ENCODE assay signal across 1 cellular context in the genomic region with DNA sequence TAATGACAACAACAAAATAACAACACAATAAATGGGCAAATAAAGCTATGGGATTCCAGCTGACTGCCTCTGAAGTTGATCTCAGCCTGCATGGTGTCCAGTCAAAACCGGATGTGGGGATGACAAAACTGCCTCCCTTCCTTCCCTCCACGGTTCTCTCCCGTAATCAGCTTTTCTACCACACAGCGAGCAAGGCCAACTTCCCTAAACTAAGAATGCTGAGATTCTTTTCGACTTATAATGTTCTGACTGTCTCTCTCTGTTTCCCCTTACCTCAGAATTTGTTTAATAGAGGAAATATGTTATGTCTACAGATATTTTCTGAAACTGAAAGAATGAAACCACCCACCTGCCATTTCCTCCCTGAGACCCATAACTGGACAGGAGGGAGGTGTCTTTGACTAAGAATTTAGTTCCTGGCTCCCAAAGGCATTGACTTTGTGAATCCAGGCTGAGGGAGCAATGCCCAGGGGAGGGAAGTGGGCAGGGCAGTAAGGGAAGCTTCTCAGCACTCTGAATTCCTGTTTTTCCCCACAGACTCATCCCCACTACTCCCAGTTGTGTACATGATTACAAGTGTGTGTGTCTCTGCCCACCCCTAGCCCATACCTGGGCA.
TF ChIP-seq lines count a peak whose summit lies in the region.

No MANE protein-coding gene starts in this region.

TF ChIP-seq in GM12878, 131 proteins besides CTCF, POLR2A, EP300 and RAD21 (continued from another document and continues in another):
- TF ChIP-seq, protein P1, sequence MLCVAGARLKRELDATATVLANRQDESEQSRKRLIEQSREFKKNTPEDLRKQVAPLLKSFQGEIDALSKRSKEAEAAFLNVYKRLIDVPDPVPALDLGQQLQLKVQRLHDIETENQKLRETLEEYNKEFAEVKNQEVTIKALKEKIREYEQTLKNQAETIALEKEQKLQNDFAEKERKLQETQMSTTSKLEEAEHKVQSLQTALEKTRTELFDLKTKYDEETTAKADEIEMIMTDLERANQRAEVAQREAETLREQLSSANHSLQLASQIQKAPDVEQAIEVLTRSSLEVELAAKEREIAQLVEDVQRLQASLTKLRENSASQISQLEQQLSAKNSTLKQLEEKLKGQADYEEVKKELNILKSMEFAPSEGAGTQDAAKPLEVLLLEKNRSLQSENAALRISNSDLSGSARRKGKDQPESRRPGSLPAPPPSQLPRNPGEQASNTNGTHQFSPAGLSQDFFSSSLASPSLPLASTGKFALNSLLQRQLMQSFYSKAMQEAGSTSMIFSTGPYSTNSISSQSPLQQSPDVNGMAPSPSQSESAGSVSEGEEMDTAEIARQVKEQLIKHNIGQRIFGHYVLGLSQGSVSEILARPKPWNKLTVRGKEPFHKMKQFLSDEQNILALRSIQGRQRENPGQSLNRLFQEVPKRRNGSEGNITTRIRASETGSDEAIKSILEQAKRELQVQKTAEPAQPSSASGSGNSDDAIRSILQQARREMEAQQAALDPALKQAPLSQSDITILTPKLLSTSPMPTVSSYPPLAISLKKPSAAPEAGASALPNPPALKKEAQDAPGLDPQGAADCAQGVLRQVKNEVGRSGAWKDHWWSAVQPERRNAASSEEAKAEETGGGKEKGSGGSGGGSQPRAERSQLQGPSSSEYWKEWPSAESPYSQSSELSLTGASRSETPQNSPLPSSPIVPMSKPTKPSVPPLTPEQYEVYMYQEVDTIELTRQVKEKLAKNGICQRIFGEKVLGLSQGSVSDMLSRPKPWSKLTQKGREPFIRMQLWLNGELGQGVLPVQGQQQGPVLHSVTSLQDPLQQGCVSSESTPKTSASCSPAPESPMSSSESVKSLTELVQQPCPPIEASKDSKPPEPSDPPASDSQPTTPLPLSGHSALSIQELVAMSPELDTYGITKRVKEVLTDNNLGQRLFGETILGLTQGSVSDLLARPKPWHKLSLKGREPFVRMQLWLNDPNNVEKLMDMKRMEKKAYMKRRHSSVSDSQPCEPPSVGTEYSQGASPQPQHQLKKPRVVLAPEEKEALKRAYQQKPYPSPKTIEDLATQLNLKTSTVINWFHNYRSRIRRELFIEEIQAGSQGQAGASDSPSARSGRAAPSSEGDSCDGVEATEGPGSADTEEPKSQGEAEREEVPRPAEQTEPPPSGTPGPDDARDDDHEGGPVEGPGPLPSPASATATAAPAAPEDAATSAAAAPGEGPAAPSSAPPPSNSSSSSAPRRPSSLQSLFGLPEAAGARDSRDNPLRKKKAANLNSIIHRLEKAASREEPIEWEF (IDR thresholded peaks at IDR 0.05; ENCODE audit: insufficient replicate concordance, low read depth, low read length): no peak
- TF ChIP-seq, protein P2, sequence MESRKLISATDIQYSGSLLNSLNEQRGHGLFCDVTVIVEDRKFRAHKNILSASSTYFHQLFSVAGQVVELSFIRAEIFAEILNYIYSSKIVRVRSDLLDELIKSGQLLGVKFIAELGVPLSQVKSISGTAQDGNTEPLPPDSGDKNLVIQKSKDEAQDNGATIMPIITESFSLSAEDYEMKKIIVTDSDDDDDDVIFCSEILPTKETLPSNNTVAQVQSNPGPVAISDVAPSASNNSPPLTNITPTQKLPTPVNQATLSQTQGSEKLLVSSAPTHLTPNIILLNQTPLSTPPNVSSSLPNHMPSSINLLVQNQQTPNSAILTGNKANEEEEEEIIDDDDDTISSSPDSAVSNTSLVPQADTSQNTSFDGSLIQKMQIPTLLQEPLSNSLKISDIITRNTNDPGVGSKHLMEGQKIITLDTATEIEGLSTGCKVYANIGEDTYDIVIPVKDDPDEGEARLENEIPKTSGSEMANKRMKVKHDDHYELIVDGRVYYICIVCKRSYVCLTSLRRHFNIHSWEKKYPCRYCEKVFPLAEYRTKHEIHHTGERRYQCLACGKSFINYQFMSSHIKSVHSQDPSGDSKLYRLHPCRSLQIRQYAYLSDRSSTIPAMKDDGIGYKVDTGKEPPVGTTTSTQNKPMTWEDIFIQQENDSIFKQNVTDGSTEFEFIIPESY (IDR thresholded peaks at IDR 0.05): no peak
- TF ChIP-seq SIX5 (IDR thresholded peaks at IDR 0.05; ENCODE audit: low read depth, low read length, severe bottlenecking) (no peak), RFX5 (IDR thresholded peaks at IDR 0.05; ENCODE audit: low read depth, low read length) (no peak), TARDBP (IDR thresholded peaks at IDR 0.05; ENCODE audit: borderline replicate concordance) (no peak; the same call in 1 of the 2 replicates), RAD51 (IDR thresholded peaks at IDR 0.05) (no peak), POLR2AphosphoS5 (IDR thresholded peaks at IDR 0.05; ENCODE audit: low read length) (peak; percentile 93), PAX5 (IDR thresholded peaks at IDR 0.05; ENCODE audit: borderline replicate concordance, low read depth, low read length) (peak; percentile 60; the same call in 1 of the 2 replicates), ATF7 (IDR thresholded peaks at IDR 0.05; ENCODE audit: low read depth) (peak; percentile 92), SREBF1 (IDR thresholded peaks at IDR 0.05; ENCODE audit: low read length) (no peak), RELA (IDR thresholded peaks at IDR 0.05; ENCODE audit: borderline replicate concordance, partially characterized antibody) (no peak), RUNX3 (IDR thresholded peaks at IDR 0.05; ENCODE audit: low read length) (peak; percentile 91), CHD1 (IDR thresholded peaks at IDR 0.05; ENCODE audit: low read depth, low read length) (no peak), TCF7 (IDR thresholded peaks at IDR 0.05; ENCODE audit: borderline replicate concordance) (no peak), FOS (IDR thresholded peaks at IDR 0.05; ENCODE audit: borderline replicate concordance, extremely low read depth, insufficient read length) (no peak), PAX8 (IDR thresholded peaks at IDR 0.05) (no peak), SMAD5 (IDR thresholded peaks at IDR 0.05; ENCODE audit: low read depth) (no peak; the same call in 1 of the 2 replicates), IKZF1 (conservative IDR thresholded peaks at IDR 0.05) (peak; percentile 95), HCFC1 (IDR thresholded peaks at IDR 0.05; ENCODE audit: low read length) (no peak), MTA2 (IDR thresholded peaks at IDR 0.05; ENCODE audit: low read depth) (peak; percentile 83), TAF1 (IDR thresholded peaks at IDR 0.05; ENCODE audit: borderline replicate concordance, low read depth, low read length) (peak; percentile 43; the same call in 1 of the 2 replicates), KAT2A (conservative IDR thresholded peaks at IDR 0.05; ENCODE audit: control insufficient read depth, low read depth, low read length) (no peak), CBFB (IDR thresholded peaks at IDR 0.05; ENCODE audit: low read depth) (peak; percentile 51), FOXK2 (IDR thresholded peaks at IDR 0.05) (no peak), ESRRA (IDR thresholded peaks at IDR 0.05; ENCODE audit: low read length) (no peak), RCOR1 (conservative IDR thresholded peaks at IDR 0.05; ENCODE audit: low read depth, low read length) (no peak; the same call in 1 of the 2 replicates)
- TF ChIP-seq, protein P3, sequence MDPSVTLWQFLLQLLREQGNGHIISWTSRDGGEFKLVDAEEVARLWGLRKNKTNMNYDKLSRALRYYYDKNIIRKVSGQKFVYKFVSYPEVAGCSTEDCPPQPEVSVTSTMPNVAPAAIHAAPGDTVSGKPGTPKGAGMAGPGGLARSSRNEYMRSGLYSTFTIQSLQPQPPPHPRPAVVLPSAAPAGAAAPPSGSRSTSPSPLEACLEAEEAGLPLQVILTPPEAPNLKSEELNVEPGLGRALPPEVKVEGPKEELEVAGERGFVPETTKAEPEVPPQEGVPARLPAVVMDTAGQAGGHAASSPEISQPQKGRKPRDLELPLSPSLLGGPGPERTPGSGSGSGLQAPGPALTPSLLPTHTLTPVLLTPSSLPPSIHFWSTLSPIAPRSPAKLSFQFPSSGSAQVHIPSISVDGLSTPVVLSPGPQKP (IDR thresholded peaks at IDR 0.05; ENCODE audit: low read depth, low read length): no peak; the same call in 1 of the 2 replicates
- TF ChIP-seq, protein P4, sequence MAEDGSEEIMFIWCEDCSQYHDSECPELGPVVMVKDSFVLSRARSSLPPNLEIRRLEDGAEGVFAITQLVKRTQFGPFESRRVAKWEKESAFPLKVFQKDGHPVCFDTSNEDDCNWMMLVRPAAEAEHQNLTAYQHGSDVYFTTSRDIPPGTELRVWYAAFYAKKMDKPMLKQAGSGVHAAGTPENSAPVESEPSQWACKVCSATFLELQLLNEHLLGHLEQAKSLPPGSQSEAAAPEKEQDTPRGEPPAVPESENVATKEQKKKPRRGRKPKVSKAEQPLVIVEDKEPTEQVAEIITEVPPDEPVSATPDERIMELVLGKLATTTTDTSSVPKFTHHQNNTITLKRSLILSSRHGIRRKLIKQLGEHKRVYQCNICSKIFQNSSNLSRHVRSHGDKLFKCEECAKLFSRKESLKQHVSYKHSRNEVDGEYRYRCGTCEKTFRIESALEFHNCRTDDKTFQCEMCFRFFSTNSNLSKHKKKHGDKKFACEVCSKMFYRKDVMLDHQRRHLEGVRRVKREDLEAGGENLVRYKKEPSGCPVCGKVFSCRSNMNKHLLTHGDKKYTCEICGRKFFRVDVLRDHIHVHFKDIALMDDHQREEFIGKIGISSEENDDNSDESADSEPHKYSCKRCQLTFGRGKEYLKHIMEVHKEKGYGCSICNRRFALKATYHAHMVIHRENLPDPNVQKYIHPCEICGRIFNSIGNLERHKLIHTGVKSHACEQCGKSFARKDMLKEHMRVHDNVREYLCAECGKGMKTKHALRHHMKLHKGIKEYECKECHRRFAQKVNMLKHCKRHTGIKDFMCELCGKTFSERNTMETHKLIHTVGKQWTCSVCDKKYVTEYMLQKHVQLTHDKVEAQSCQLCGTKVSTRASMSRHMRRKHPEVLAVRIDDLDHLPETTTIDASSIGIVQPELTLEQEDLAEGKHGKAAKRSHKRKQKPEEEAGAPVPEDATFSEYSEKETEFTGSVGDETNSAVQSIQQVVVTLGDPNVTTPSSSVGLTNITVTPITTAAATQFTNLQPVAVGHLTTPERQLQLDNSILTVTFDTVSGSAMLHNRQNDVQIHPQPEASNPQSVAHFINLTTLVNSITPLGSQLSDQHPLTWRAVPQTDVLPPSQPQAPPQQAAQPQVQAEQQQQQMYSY (CRISPR knock-in tag; IDR thresholded peaks at IDR 0.05): no peak
- TF ChIP-seq, protein P5, sequence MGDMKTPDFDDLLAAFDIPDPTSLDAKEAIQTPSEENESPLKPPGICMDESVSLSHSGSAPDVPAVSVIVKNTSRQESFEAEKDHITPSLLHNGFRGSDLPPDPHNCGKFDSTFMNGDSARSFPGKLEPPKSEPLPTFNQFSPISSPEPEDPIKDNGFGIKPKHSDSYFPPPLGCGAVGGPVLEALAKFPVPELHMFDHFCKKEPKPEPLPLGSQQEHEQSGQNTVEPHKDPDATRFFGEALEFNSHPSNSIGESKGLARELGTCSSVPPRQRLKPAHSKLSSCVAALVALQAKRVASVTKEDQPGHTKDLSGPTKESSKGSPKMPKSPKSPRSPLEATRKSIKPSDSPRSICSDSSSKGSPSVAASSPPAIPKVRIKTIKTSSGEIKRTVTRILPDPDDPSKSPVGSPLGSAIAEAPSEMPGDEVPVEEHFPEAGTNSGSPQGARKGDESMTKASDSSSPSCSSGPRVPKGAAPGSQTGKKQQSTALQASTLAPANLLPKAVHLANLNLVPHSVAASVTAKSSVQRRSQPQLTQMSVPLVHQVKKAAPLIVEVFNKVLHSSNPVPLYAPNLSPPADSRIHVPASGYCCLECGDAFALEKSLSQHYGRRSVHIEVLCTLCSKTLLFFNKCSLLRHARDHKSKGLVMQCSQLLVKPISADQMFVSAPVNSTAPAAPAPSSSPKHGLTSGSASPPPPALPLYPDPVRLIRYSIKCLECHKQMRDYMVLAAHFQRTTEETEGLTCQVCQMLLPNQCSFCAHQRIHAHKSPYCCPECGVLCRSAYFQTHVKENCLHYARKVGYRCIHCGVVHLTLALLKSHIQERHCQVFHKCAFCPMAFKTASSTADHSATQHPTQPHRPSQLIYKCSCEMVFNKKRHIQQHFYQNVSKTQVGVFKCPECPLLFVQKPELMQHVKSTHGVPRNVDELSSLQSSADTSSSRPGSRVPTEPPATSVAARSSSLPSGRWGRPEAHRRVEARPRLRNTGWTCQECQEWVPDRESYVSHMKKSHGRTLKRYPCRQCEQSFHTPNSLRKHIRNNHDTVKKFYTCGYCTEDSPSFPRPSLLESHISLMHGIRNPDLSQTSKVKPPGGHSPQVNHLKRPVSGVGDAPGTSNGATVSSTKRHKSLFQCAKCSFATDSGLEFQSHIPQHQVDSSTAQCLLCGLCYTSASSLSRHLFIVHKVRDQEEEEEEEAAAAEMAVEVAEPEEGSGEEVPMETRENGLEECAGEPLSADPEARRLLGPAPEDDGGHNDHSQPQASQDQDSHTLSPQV (IDR thresholded peaks at IDR 0.05): no peak
- TF ChIP-seq, protein P6, sequence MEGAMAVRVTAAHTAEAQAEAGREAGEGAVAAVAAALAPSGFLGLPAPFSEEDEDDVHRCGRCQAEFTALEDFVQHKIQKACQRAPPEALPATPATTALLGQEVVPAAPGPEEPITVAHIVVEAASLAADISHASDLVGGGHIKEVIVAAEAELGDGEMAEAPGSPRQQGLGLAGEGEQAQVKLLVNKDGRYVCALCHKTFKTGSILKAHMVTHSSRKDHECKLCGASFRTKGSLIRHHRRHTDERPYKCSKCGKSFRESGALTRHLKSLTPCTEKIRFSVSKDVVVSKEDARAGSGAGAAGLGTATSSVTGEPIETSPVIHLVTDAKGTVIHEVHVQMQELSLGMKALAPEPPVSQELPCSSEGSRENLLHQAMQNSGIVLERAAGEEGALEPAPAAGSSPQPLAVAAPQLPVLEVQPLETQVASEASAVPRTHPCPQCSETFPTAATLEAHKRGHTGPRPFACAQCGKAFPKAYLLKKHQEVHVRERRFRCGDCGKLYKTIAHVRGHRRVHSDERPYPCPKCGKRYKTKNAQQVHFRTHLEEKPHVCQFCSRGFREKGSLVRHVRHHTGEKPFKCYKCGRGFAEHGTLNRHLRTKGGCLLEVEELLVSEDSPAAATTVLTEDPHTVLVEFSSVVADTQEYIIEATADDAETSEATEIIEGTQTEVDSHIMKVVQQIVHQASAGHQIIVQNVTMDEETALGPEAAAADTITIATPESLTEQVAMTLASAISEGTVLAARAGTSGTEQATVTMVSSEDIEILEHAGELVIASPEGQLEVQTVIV (IDR thresholded peaks at IDR 0.05; ENCODE audit: borderline replicate concordance, partially characterized antibody): no peak
- TF ChIP-seq, protein P7, sequence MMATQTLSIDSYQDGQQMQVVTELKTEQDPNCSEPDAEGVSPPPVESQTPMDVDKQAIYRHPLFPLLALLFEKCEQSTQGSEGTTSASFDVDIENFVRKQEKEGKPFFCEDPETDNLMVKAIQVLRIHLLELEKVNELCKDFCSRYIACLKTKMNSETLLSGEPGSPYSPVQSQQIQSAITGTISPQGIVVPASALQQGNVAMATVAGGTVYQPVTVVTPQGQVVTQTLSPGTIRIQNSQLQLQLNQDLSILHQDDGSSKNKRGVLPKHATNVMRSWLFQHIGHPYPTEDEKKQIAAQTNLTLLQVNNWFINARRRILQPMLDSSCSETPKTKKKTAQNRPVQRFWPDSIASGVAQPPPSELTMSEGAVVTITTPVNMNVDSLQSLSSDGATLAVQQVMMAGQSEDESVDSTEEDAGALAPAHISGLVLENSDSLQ (IDR thresholded peaks at IDR 0.05): peak; percentile 43; the same call in 1 of the 2 replicates
- TF ChIP-seq, protein P8, sequence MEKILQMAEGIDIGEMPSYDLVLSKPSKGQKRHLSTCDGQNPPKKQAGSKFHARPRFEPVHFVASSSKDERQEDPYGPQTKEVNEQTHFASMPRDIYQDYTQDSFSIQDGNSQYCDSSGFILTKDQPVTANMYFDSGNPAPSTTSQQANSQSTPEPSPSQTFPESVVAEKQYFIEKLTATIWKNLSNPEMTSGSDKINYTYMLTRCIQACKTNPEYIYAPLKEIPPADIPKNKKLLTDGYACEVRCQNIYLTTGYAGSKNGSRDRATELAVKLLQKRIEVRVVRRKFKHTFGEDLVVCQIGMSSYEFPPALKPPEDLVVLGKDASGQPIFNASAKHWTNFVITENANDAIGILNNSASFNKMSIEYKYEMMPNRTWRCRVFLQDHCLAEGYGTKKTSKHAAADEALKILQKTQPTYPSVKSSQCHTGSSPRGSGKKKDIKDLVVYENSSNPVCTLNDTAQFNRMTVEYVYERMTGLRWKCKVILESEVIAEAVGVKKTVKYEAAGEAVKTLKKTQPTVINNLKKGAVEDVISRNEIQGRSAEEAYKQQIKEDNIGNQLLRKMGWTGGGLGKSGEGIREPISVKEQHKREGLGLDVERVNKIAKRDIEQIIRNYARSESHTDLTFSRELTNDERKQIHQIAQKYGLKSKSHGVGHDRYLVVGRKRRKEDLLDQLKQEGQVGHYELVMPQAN (conservative IDR thresholded peaks at IDR 0.05): no peak
